ENCODE assay signal across 15 cellular contexts in the genomic region with DNA sequence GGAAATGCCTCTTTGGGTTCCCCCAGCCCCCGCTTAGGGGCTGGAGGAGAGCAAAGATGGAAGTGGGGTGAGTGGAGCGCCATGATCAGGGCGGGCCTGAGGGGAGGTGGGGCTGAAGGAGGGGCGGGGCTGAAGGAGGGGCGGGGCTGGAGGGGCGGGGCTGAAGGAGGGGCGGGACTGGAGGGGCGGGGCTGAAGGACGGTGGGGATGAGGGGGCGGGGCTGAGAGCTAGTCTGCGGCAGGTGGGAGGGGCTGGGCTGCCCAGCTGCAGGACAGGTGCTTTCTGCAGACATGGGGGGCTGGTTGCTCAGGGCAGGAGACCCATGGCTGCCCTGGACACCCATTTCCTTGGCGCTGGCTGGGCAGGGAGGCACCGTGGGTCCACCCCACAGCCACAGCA. TPM values are rescaled to one million over a fixed set of nuclear protein-coding genes. Genes with fewer than 3 reads are reported as not detected.
A peak's percentile ranks its signal among the peaks of the same experiment; 100 is the strongest.
DNase-seq lines count a peak whose midpoint lies in the region; ATAC-seq and TF ChIP-seq lines count a peak whose summit lies in the region.
"Had no signal": no experiment of that assay in that cellular context is flagged by ENCODE, and none has a peak within 500 bp of the region (broad histone marks: within the 10 kb centered on the region; RNA-seq: fewer than 3 reads in every experiment).

No MANE protein-coding gene starts in this region.

- H3K27ac Mint-ChIP-seq in activated CD4-positive, alpha-beta T cell treated with anti-CD3 and anti-CD28 coated beads for 36 hours = no peak overlapping the region
- H3K27ac Mint-ChIP-seq in WTC11 (no peak overlapping the region), neural progenitor cell (no peak overlapping the region), progenitor cell of endocrine pancreas (no peak overlapping the region)

- no peak overlapping the region for H3K9ac ChIP-seq in neural progenitor cell

- H3K27ac ChIP-seq in neural progenitor cell = no peak overlapping the region
- H3K27ac ChIP-seq: ascending aorta had no signal

- H3K79me2 ChIP-seq in neural progenitor cell (ENCODE audit: low read depth) = no peaks in the 10 kb centered on the region

- no peaks in the 10 kb centered on the region for H3F3A ChIP-seq in neural progenitor cell (ENCODE audit: low read depth)

- no peaks in the 10 kb centered on the region for H4K20me1 ChIP-seq in neural progenitor cell (ENCODE audit: low read depth)

- no peak overlapping the region for H3K4me3 Mint-ChIP-seq in activated CD4-positive, alpha-beta T cell treated with anti-CD3 and anti-CD28 coated beads for 36 hours
- H3K4me3 Mint-ChIP-seq in WTC11 (no peak overlapping the region), neural progenitor cell (no peak overlapping the region), progenitor cell of endocrine pancreas (ENCODE audit: low read depth) (no peak overlapping the region)
- H3K4me3 Mint-ChIP-seq: immature natural killer cell, neural crest cell had no signal

- CTCF ChIA-PET in activated CD4-positive, alpha-beta T cell treated with anti-CD3 and anti-CD28 coated beads for 36 hours (lab: Charles Lee) = no interaction called here
- CTCF ChIA-PET in WTC11 (lab: Charles Lee) = interaction anchor here (0.6 to 1.6 kb wide), 11 partner anchors 9 to 709 kb away, joined by 3 to 20 read pairs (median 3); a partner anchor contains a TSS

- peak; percentile 59 for DNase-seq in activated CD4-positive, alpha-beta T cell treated with anti-CD3 and anti-CD28 coated beads for 36 hours
- no peak for DNase-seq in activated CD4-positive, alpha-beta T cell treated with anti-CD3 and anti-CD28 coated beads for 1 hour
- DNase-seq in GM20000 (ENCODE audit: low spot score) (peak; percentile 87), WTC11 (ENCODE audit: low spot score) (peak; percentile 73), neural progenitor cell (ENCODE audit: low spot score) (peak; percentile 79), progenitor cell of endocrine pancreas (ENCODE audit: low spot score, unreplicated experiment) (no peak), NCI-H1417 treated with DMSO at 0.1 percent for 48 hours (lab: John Stamatoyannopoulos, UW) (no peak), NCI-H2227 treated with DMSO at 0.1 percent for 48 hours (lab: John Stamatoyannopoulos, UW) (no peak)
- DNase-seq: activated CD4-positive, alpha-beta T cell treated with anti-CD3 and anti-CD28 coated beads for 4 hours; NCI-H1092 treated with DMSO at 0.1 percent for 48 hours had no signal

- no peak for TF ChIP-seq CTCF in GM20000 (IDR thresholded peaks at IDR 0.05; ENCODE audit: extremely low read depth, missing control alignments)
- TF ChIP-seq CTCF in WTC11 (IDR thresholded peaks at IDR 0.05) = no peak
- TF ChIP-seq CTCF in neural progenitor cell (IDR thresholded peaks at IDR 0.05) = no peak
- no peak for TF ChIP-seq CTCF in progenitor cell of endocrine pancreas (IDR thresholded peaks at IDR 0.05; ENCODE audit: unreplicated experiment)

- no peaks in the 10 kb centered on the region for H3K4me1 Mint-ChIP-seq in activated CD4-positive, alpha-beta T cell treated with anti-CD3 and anti-CD28 coated beads for 36 hours
- H3K4me1 Mint-ChIP-seq in WTC11 (peaks cover 2% of the 10 kb centered on the region; the same call in 1 of the 2 replicates), neural progenitor cell (peaks cover 13% of the 10 kb centered on the region), progenitor cell of endocrine pancreas (ENCODE audit: low read depth) (no peaks in the 10 kb centered on the region)
- H3K4me1 Mint-ChIP-seq: neural crest cell had no signal

- no peak overlapping the region for H3K4me2 ChIP-seq in neural progenitor cell

- H3K9me3 Mint-ChIP-seq in activated CD4-positive, alpha-beta T cell treated with anti-CD3 and anti-CD28 coated beads for 36 hours (ENCODE audit: low read depth) = no peaks in the 10 kb centered on the region
- no peaks in the 10 kb centered on the region for H3K9me3 Mint-ChIP-seq in WTC11
- no peaks in the 10 kb centered on the region for H3K9me3 Mint-ChIP-seq in neural progenitor cell
- H3K9me3 Mint-ChIP-seq in progenitor cell of endocrine pancreas (ENCODE audit: low read depth) = no peaks in the 10 kb centered on the region
- H3K9me3 Mint-ChIP-seq: immature natural killer cell, neural crest cell had no signal

- H3K9me3 ChIP-seq in neural progenitor cell (ENCODE audit: low read depth) = no peaks in the 10 kb centered on the region
- H3K9me3 ChIP-seq: ascending aorta had no signal

- POLR2A ChIA-PET in activated CD4-positive, alpha-beta T cell treated with anti-CD3 and anti-CD28 coated beads for 36 hours (lab: Charles Lee) = no interaction called here
- POLR2A ChIA-PET in WTC11 (lab: Charles Lee) = no interaction called here

- peaks cover 8% of the 10 kb centered on the region for H3K4me1 ChIP-seq in neural progenitor cell
- H3K4me1 ChIP-seq: ascending aorta had no signal

- H3K36me3 Mint-ChIP-seq in activated CD4-positive, alpha-beta T cell treated with anti-CD3 and anti-CD28 coated beads for 36 hours (ENCODE audit: low read depth) = no peaks in the 10 kb centered on the region
- H3K36me3 Mint-ChIP-seq in WTC11 = no peaks in the 10 kb centered on the region
- no peaks in the 10 kb centered on the region for H3K36me3 Mint-ChIP-seq in neural progenitor cell
- H3K36me3 Mint-ChIP-seq in progenitor cell of endocrine pancreas (ENCODE audit: insufficient read depth) = no peaks in the 10 kb centered on the region
- H3K36me3 Mint-ChIP-seq: immature natural killer cell had no signal

- intact Hi-C loops in activated CD4-positive, alpha-beta T cell treated with anti-CD3 and anti-CD28 coated beads for 36 hours (cut with DNase I, micrococcal nuclease) = no loop called here

- ATAC-seq in activated CD4-positive, alpha-beta T cell treated with anti-CD3 and anti-CD28 coated beads for 36 hours = peak; percentile 51
- ATAC-seq in WTC11 = peak; percentile 63

- H2AFZ ChIP-seq in neural progenitor cell (replicated peaks) = no peak overlapping the region

- H3K27me3 ChIP-seq in neural progenitor cell = no peaks in the 10 kb centered on the region
- H3K27me3 ChIP-seq: ascending aorta had no signal

- no peaks in the 10 kb centered on the region for H3K27me3 Mint-ChIP-seq in activated CD4-positive, alpha-beta T cell treated with anti-CD3 and anti-CD28 coated beads for 36 hours
- no peaks in the 10 kb centered on the region for H3K27me3 Mint-ChIP-seq in WTC11 (ENCODE audit: low read depth)
- H3K27me3 Mint-ChIP-seq in neural progenitor cell (ENCODE audit: insufficient read depth, low read depth) = peaks cover 4% of the 10 kb centered on the region
- no peaks in the 10 kb centered on the region for H3K27me3 Mint-ChIP-seq in progenitor cell of endocrine pancreas

- no peak overlapping the region for H3K4me3 ChIP-seq in neural progenitor cell
- H3K4me3 ChIP-seq: ascending aorta had no signal

- H3K36me3 ChIP-seq in neural progenitor cell = no peaks in the 10 kb centered on the region
- H3K36me3 ChIP-seq: ascending aorta had no signal

TF ChIP-seq in WTC11, 78 proteins besides CTCF, POLR2A, EP300 and RAD21 (continues in another document):
- TF ChIP-seq, protein P1, sequence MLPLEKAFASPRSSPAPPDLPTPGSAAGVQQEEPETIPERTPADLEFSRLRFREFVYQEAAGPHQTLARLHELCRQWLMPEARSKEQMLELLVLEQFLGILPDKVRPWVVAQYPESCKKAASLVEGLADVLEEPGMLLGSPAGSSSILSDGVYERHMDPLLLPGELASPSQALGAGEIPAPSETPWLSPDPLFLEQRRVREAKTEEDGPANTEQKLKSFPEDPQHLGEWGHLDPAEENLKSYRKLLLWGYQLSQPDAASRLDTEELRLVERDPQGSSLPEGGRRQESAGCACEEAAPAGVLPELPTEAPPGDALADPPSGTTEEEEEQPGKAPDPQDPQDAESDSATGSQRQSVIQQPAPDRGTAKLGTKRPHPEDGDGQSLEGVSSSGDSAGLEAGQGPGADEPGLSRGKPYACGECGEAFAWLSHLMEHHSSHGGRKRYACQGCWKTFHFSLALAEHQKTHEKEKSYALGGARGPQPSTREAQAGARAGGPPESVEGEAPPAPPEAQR (CRISPR knock-in tag; IDR thresholded peaks at IDR 0.05) = no peak
- TF ChIP-seq HMGA2 (CRISPR knock-in tag; IDR thresholded peaks at IDR 0.05) (no peak), ZNF416 (CRISPR knock-in tag; IDR thresholded peaks at IDR 0.05) (no peak), NFATC4 (CRISPR knock-in tag; IDR thresholded peaks at IDR 0.05) (no peak), ZNF263 (CRISPR knock-in tag; IDR thresholded peaks at IDR 0.05; ENCODE audit: low read depth) (no peak)
- TF ChIP-seq, protein P2, sequence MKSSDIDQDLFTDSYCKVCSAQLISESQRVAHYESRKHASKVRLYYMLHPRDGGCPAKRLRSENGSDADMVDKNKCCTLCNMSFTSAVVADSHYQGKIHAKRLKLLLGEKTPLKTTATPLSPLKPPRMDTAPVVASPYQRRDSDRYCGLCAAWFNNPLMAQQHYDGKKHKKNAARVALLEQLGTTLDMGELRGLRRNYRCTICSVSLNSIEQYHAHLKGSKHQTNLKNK (CRISPR knock-in tag; IDR thresholded peaks at IDR 0.05) = no peak
- TF ChIP-seq, protein P3, sequence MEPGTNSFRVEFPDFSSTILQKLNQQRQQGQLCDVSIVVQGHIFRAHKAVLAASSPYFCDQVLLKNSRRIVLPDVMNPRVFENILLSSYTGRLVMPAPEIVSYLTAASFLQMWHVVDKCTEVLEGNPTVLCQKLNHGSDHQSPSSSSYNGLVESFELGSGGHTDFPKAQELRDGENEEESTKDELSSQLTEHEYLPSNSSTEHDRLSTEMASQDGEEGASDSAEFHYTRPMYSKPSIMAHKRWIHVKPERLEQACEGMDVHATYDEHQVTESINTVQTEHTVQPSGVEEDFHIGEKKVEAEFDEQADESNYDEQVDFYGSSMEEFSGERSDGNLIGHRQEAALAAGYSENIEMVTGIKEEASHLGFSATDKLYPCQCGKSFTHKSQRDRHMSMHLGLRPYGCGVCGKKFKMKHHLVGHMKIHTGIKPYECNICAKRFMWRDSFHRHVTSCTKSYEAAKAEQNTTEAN (CRISPR knock-in tag; IDR thresholded peaks at IDR 0.05) = no peak

RNA-seq across cellular contexts. Expression of a gene that starts 39.1 kb away (rescaled TPM):
- not detected for total RNA-seq in activated CD4-positive, alpha-beta T cell treated with anti-CD3 and anti-CD28 coated beads for 36 hours
- total RNA-seq in WTC11 (2021) (not detected in 3 replicates), neural progenitor cell (ENCODE audit: low replicate concordance) (not detected in 2 replicates), progenitor cell of endocrine pancreas (0.46 TPM in 1 of 2 replicates, not detected in the other)
- total RNA-seq: ascending aorta, neural crest cell, RPMI7951, subcutaneous adipose tissue had no signal

RNA-seq across cellular contexts. Expression of a gene that starts 48.6 kb away (rescaled TPM):
- total RNA-seq in activated CD4-positive, alpha-beta T cell treated with anti-CD3 and anti-CD28 coated beads for 36 hours = 10 to 100 TPM; 43.3 to 50.7 TPM
- total RNA-seq in WTC11 (2021) (63.1 to 82.0 TPM (median 64.5 TPM) in 3 replicates), neural progenitor cell (ENCODE audit: low replicate concordance) (31.8 and 48.5 TPM in 2 replicates), progenitor cell of endocrine pancreas (74.9 and 86.2 TPM in 2 replicates)

RNA-seq across cellular contexts. Expression of a gene that starts 48.8 kb away (rescaled TPM):
- 10 to 100 TPM; 20.1 TPM for total RNA-seq in activated CD4-positive, alpha-beta T cell treated with anti-CD3 and anti-CD28 coated beads for 36 hours
- 23.0 to 29.5 TPM (median 25.8 TPM) in 3 replicates for total RNA-seq in WTC11 (2021)
- 5.0 and 11.6 TPM in 2 replicates for total RNA-seq in neural progenitor cell (ENCODE audit: low replicate concordance)
- 32.7 and 34.6 TPM in 2 replicates for total RNA-seq in progenitor cell of endocrine pancreas

Comparison
In these comparisons a context has a peak if more than half of its experiments do, and no peak if none do; other contexts are left out.
1. DNase-seq: peak in activated CD4-positive, alpha-beta T cell treated with anti-CD3 and anti-CD28 coated beads for 36 hours (single experiment), GM20000 (single experiment), WTC11 (single experiment) and neural progenitor cell (single experiment); none in activated CD4-positive, alpha-beta T cell treated with anti-CD3 and anti-CD28 coated beads for 1 hour (single experiment), progenitor cell of endocrine pancreas (single experiment), NCI-H1417 treated with DMSO at 0.1 percent for 48 hours (single experiment) and NCI-H2227 treated with DMSO at 0.1 percent for 48 hours (single experiment).